1 cellular context compared by ENCODE assay signal in genomic region chr1:178093150-178093957, GRCh38.
TF ChIP-seq lines count a peak whose summit lies in the region.

No MANE protein-coding gene starts in this region.

TF ChIP-seq in HepG2, 621 proteins besides CTCF, POLR2A, EP300 and RAD21 (continued from another document and continues in another):
- TF ChIP-seq HMGXB3 (CRISPR knock-in tag; IDR thresholded peaks at IDR 0.05; ENCODE audit: borderline replicate concordance) (peak; percentile 43; the same call in 1 of the 2 replicates), TFDP1 (CRISPR knock-in tag; IDR thresholded peaks at IDR 0.05; ENCODE audit: borderline replicate concordance) (peak; percentile 54; the same call in 1 of the 2 replicates), USF2 (IDR thresholded peaks at IDR 0.05; ENCODE audit: low read depth, low read length) (no peak), USF2 (CRISPR knock-in tag; IDR thresholded peaks at IDR 0.05; ENCODE audit: borderline replicate concordance) (no peak), GATAD2A (CRISPR knock-in tag; IDR thresholded peaks at IDR 0.05) (no peak; the same call in 1 of the 2 replicates), ZNF598 (CRISPR knock-in tag; IDR thresholded peaks at IDR 0.05; ENCODE audit: borderline replicate concordance) (no peak), HBP1 (CRISPR knock-in tag; IDR thresholded peaks at IDR 0.05; ENCODE audit: low read depth) (no peak), ZFP91 (CRISPR knock-in tag; IDR thresholded peaks at IDR 0.05; ENCODE audit: borderline replicate concordance) (no peak), ZNF710 (CRISPR knock-in tag; IDR thresholded peaks at IDR 0.05; ENCODE audit: borderline replicate concordance) (no peak; the same call in 1 of the 2 replicates), CERS6 (CRISPR knock-in tag; IDR thresholded peaks at IDR 0.05) (no peak), ZNF687 (CRISPR knock-in tag; IDR thresholded peaks at IDR 0.05) (no peak; the same call in 1 of the 2 replicates), NCOA2 (CRISPR knock-in tag; IDR thresholded peaks at IDR 0.05) (no peak), ZNF20 (CRISPR knock-in tag; IDR thresholded peaks at IDR 0.05) (no peak), ZNF18 (CRISPR knock-in tag; IDR thresholded peaks at IDR 0.05; ENCODE audit: insufficient replicate concordance) (no peak), TARDBP (CRISPR knock-in tag; IDR thresholded peaks at IDR 0.05) (no peak; the same call in 1 of the 2 replicates), SALL1 (CRISPR knock-in tag; IDR thresholded peaks at IDR 0.05) (peak; percentile 48; the same call in 1 of the 2 replicates), EHMT2 (IDR thresholded peaks at IDR 0.05; ENCODE audit: borderline replicate concordance, low read depth, low read length) (no peak), ZUFSP (CRISPR knock-in tag; IDR thresholded peaks at IDR 0.05; ENCODE audit: borderline replicate concordance) (no peak)
